8 cellular contexts compared by ENCODE assay signal in the genomic region with DNA sequence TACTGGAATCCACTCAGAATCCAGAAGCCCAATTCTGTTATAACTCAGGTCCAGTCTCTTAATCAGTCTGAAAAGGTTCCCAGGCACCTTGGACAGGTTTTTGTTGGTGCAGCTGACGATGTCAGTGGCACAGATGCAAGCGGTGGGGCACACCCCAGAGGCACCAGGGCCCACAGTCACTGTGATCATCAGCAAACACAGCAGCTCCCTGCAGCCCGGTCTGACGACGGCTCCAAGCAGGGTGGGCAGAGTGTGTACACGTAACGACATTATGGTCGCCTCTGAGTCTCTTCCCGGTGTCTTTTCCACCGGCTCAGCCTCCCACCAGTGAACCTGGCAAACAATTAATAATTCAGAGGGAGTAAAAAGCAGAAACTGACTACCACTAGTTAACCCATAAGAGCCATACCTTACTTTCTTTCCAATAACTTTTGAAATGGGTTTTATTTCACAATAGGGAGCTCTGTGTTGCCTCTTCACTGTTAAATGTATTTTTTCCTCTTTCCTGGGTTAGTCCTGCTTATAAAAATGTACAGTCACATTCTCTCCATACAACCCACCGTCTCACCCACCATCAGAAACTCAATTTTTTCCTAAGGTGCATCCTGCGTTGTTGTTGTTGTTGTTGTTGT. TPM values are rescaled to one million over a fixed set of nuclear protein-coding genes. Genes with fewer than 3 reads are reported as not detected.
DNase-seq lines count a peak whose midpoint lies in the region; ATAC-seq and TF ChIP-seq lines count a peak whose summit lies in the region.

No MANE protein-coding gene starts in this region.

- peak overlapping the region; percentile 63 for H3K4me3 ChIP-seq in AG09309 (ENCODE audit: control insufficient read depth, low read depth, low read length)
- peak overlapping the region; percentile 56 for H3K4me3 ChIP-seq in Jurkat, Clone E6-1 (ENCODE audit: low read length)
- peak overlapping the region; percentile 65 to 75 (median 72) for H3K4me3 ChIP-seq in fibroblast of lung (replicated peaks in 1 of 4; ENCODE audit: control extremely low read depth in 1 of 4, insufficient read depth in 1 of 4, low read depth in 3 of 4, low read length in 4 of 4)
- peak overlapping the region; percentile 19 for H3K4me3 ChIP-seq in neuron (ENCODE audit: low read length)

- H4K20me1 ChIP-seq in fibroblast of lung (ENCODE audit: control insufficient read depth, extremely low read depth, insufficient read depth, low read length): no peaks in the 10 kb centered on the region

- peak overlapping the region; percentile 60 for H3K9ac ChIP-seq in fibroblast of lung (ENCODE audit: insufficient read depth, low read length)

- H3K9me3 ChIP-seq in fibroblast of lung (ENCODE audit: control insufficient read depth, insufficient read depth, low read depth, low read length) (no peaks in the 10 kb centered on the region), neuron (ENCODE audit: low read length) (no peaks in the 10 kb centered on the region)

- H2AFZ ChIP-seq in fibroblast of lung (ENCODE audit: low read length): peak overlapping the region; percentile 73
- H2AFZ ChIP-seq in neuron (ENCODE audit: low read depth, low read length): no peak overlapping the region

- ATAC-seq in GM21528 (IDR thresholded peaks at IDR 0.05; ENCODE audit: low FRiP score, unreplicated experiment): no peak

- DNase-seq in AG09309 (ENCODE audit: low read depth) (no peak), fibroblast of lung (ENCODE audit: low read depth in 2 of 2) (peak in 1 of 2 donors; percentile 50), cortex of kidney (lab: John Stamatoyannopoulos, UW) (no peak), NCI-H510A (lab: John Stamatoyannopoulos, UW) (no peak)
- DNase-seq in Jurkat, Clone E6-1 (ENCODE audit: low read depth, low spot score): no peak
- DNase-seq in activated CD8-positive, alpha-beta memory T cell treated with anti-CD3 and anti-CD28 coated beads for 4 hours (ENCODE audit: low read depth in 2 of 2): peak; percentile 17 to 31

- H3K27me3 ChIP-seq in fibroblast of lung (ENCODE audit: control insufficient read depth, insufficient read depth, low read length): no peaks in the 10 kb centered on the region
- peaks cover 52% of the 10 kb centered on the region for H3K27me3 ChIP-seq in neuron (ENCODE audit: insufficient read depth, low read length)

- no peak for TF ChIP-seq CTCF in AG09309 (IDR thresholded peaks at IDR 0.05; ENCODE audit: control insufficient read depth, insufficient read depth, low read depth, low read length, missing control alignments)
- TF ChIP-seq CTCF in fibroblast of lung (conservative IDR thresholded peaks at IDR 0.05 in 1 of 2, IDR thresholded peaks at IDR 0.05 in 1 of 2; ENCODE audit: low read depth in 1 of 2, low read length in 2 of 2): no peak

- peaks cover 7% of the 10 kb centered on the region for H3K79me2 ChIP-seq in fibroblast of lung (ENCODE audit: control insufficient read depth, insufficient read depth, low read length)

- H3K36me3 ChIP-seq in fibroblast of lung (ENCODE audit: control insufficient read depth, insufficient read depth, low read length) (no peaks in the 10 kb centered on the region), neuron (ENCODE audit: insufficient read depth, low read length) (no peaks in the 10 kb centered on the region)

- H3K4me1 ChIP-seq in fibroblast of lung (ENCODE audit: control insufficient read depth, extremely low read depth, insufficient read depth, low read length) (peaks cover 12% of the 10 kb centered on the region), neuron (ENCODE audit: insufficient read depth, low read length) (peaks cover 9% of the 10 kb centered on the region)

- H3K27ac ChIP-seq in fibroblast of lung (ENCODE audit: insufficient read depth, low read length): peak overlapping the region; percentile 60

- H3K4me2 ChIP-seq in fibroblast of lung (ENCODE audit: extremely low read depth, insufficient read depth, low read length): peak overlapping the region; percentile 95

RNA-seq across cellular contexts. Expression of gene PCED1B, which starts 0.6 kb away (rescaled TPM):
- polyA plus RNA-seq in Jurkat, Clone E6-1 (2012; ENCODE audit: insufficient read depth, insufficient read length): 0.81 TPM
- 0.26 and 0.33 TPM in 2 replicates for total RNA-seq in fibroblast of lung
- polyA plus RNA-seq in fibroblast of lung: 0.49 and 0.83 TPM in 2 replicates
- polyA plus RNA-seq in fibroblast of lung (2012): 0.80 and 1.0 TPM in 2 replicates
- 1.7 and 6.7 TPM in 2 replicates for polyA minus RNA-seq in fibroblast of lung (ENCODE audit: low replicate concordance)

RNA-seq across cellular contexts. Expression of gene AMIGO2, which starts 0.9 kb away (rescaled TPM):
- 2.9 TPM for polyA plus RNA-seq in Jurkat, Clone E6-1 (2012; ENCODE audit: insufficient read depth, insufficient read length)
- total RNA-seq in fibroblast of lung: 2.3 and 6.9 TPM in 2 replicates
- 8.6 and 12.4 TPM in 2 replicates for polyA plus RNA-seq in fibroblast of lung
- polyA plus RNA-seq in fibroblast of lung (2012): 6.3 and 8.1 TPM in 2 replicates
- 1.1 and 3.5 TPM in 2 replicates for polyA minus RNA-seq in fibroblast of lung (ENCODE audit: low replicate concordance)

Comparison
In these comparisons a context has a peak if more than half of its experiments do, and no peak if none do; other contexts are left out.
1. DNase-seq: peak in activated CD8-positive, alpha-beta memory T cell treated with anti-CD3 and anti-CD28 coated beads for 4 hours (2 of 2); none in AG09309 (single experiment), Jurkat, Clone E6-1 (single experiment), cortex of kidney (single experiment) and NCI-H510A (single experiment).
2. H3K4me3 ChIP-seq: peak in every context shown above with its lines; median percentile 72 in fibroblast of lung; 63 in AG09309; 56 in Jurkat, Clone E6-1; 19 in neuron.